8 cellular contexts compared by ENCODE assay signal in the genomic region with DNA sequence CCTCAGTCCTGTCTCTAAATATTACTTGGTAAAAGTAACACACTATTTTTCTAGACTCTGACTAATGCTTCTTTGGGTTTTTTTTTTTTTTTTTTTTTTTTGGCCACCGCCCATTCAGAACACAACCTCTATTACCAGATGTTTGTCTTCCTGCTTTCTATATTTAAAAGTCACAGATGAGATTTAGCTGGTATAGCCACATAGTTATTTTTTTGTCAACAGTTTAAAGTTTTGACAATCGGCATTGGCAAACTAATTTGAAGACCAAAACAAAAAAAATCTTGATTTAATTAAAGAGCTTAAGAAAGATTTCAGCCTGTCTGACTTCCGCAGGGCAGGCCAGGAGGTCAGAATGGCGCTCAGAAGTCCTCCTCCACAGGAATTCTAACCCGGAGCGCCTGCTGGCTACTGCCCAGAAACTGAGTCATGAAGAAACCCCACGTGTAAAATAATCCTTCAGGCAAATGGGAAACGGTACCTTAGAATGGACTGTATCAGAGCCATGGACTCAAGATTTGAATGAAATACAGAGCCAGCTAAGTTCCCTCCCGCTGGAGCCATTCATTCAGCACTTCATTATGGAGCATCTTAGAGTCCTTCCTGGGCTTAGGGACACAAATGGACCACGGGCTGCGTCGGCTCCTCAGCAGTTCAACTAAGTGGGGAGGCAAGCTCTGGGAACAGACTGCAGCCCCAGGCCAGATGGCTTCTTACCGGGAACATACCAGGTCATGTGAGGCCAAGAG. TPM values are rescaled to one million over a fixed set of nuclear protein-coding genes. Genes with fewer than 3 reads are reported as not detected.
DNase-seq lines count a peak whose midpoint lies in the region; ATAC-seq and TF ChIP-seq lines count a peak whose summit lies in the region.

No MANE protein-coding gene starts in this region.

- no peaks in the 10 kb centered on the region for H3K9me3 ChIP-seq in IMR-90 (ENCODE audit: control insufficient read depth, insufficient read depth, low read length)
- H3K9me3 ChIP-seq in testis: no peaks in the 10 kb centered on the region

- peak overlapping the region; percentile 79 for H2AFZ ChIP-seq in IMR-90 (replicated peaks; ENCODE audit: low read length, poor library complexity)

- peak overlapping the region; percentile 79 to 90; a peak in 3 of 4 replicates for H4K8ac ChIP-seq in IMR-90 (ENCODE audit: low read depth in 2 of 2, low read length in 2 of 2)

- H3K4me1 ChIP-seq in IMR-90 (ENCODE audit: control insufficient read depth, insufficient read depth, low read length) (peaks cover 24% of the 10 kb centered on the region), testis (peaks cover 24% of the 10 kb centered on the region)

- H3K18ac ChIP-seq in IMR-90 (ENCODE audit: low read depth, low read length): peak overlapping the region; percentile 62

- POLR2A ChIA-PET in IMR-90 (lab: Charles Lee; ENCODE audit: unreplicated experiment): no interaction called here

- H3K4ac ChIP-seq in IMR-90 (ENCODE audit: low read depth, low read length): peak overlapping the region; percentile 79

- peak overlapping the region; percentile 81 for H3K56ac ChIP-seq in IMR-90 (ENCODE audit: extremely low read depth, insufficient read depth, low read length)

- no peak overlapping the region for H3K4me3 ChIP-seq in IMR-90 (ENCODE audit: insufficient read depth, low read depth, low read length)
- no peak overlapping the region for H3K4me3 ChIP-seq in testis

- peak overlapping the region; percentile 92 for H2BK120ac ChIP-seq in IMR-90 (ENCODE audit: low read depth, low read length)

- ATAC-seq in IMR-90 (ENCODE audit: low read depth) (peak; percentile 89), HG02571 (IDR thresholded peaks at IDR 0.05; ENCODE audit: unreplicated experiment) (no peak), GM18505 (IDR thresholded peaks at IDR 0.05; ENCODE audit: unreplicated experiment) (no peak)

- DNase-seq in IMR-90 (peak; percentile 96), T47D (ENCODE audit: low read depth in 1 of 2, low spot score in 1 of 2) (peak; percentile 27 to 54), testis (peak; percentile 84), NCI-H2029 treated with DMSO at 0.1 percent for 48 hours (lab: John Stamatoyannopoulos, UW) (no peak), iPS-NIHi7 (ENCODE audit: extremely low spot score) (no peak)

- no peak for TF ChIP-seq RAD21 in IMR-90 (IDR thresholded peaks at IDR 0.05; ENCODE audit: low read length)

- BruUV-seq in IMR-90 (replicated peaks; lab: Mats Ljungman, UMichigan): no TSS peak

- no peaks in the 10 kb centered on the region for H4K20me1 ChIP-seq in IMR-90 (ENCODE audit: insufficient read depth, low read length)

- dilution Hi-C loops in IMR-90 (cut with HindIII; ENCODE audit: low sequenced_read_pairs, unreplicated experiment): no loop called here

- peak overlapping the region; percentile 81; the same call in 2 of the 3 replicates for H2BK15ac ChIP-seq in IMR-90 (ENCODE audit: low read depth, low read length)

- H2BK20ac ChIP-seq in IMR-90 (ENCODE audit: low read depth, low read length): peak overlapping the region; percentile 82

- H3K27ac ChIP-seq in IMR-90 (ENCODE audit: insufficient read depth, low read length): peak overlapping the region; percentile 93
- H3K27ac ChIP-seq in layer of hippocampus (ENCODE audit: low read depth, low read length): peak overlapping the region; percentile 54
- H3K27ac ChIP-seq in testis: peak overlapping the region; percentile 37 to 77

- CTCF ChIA-PET in IMR-90 (lab: Yijun Ruan, JAX): no interaction called here

- peaks cover 17% of the 10 kb centered on the region for H3K9me1 ChIP-seq in IMR-90 (ENCODE audit: insufficient read depth, low read length)

- H4K91ac ChIP-seq in IMR-90 (ENCODE audit: insufficient read depth, low read depth, low read length): peak overlapping the region; percentile 90

- no peaks in the 10 kb centered on the region for H3K27me3 ChIP-seq in IMR-90 (ENCODE audit: control insufficient read depth, insufficient read depth, low read length)
- H3K27me3 ChIP-seq in layer of hippocampus (ENCODE audit: control insufficient read depth, insufficient read depth, low read length): no peaks in the 10 kb centered on the region
- H3K27me3 ChIP-seq in testis: no peaks in the 10 kb centered on the region

- H3K23ac ChIP-seq in IMR-90 (ENCODE audit: low read depth, low read length): peak overlapping the region; percentile 60

- intact Hi-C loops in IMR-90 (cut with micrococcal nuclease): loop anchor here (1.0 kb wide), 1 partner anchor 26 kb away; no protein-coding TSS in a partner anchor
- intact Hi-C loops in testis (cut with DNase I; ENCODE audit: low total_unique reads): no loop called here

- 0% methylated on average over 4 of the region's 13 CpGs; no CpG with 5 or more reads in 1 of the 2 experiments for WGBS in IMR-90 (ENCODE audit: extremely low coverage in 2 of 2, insufficient read length in 1 of 2), 2 experiments
- WGBS in testis, 2 donors: 41 to 42% methylated on average over 13 of the region's 13 CpGs

- peak overlapping the region; percentile 53 for H3K9ac ChIP-seq in IMR-90 (ENCODE audit: low read depth, low read length)

- H2BK5ac ChIP-seq in IMR-90 (ENCODE audit: low read depth, low read length, poor library complexity, severe bottlenecking): peak overlapping the region; percentile 65

- 0 out of 4 replicates have a peak, but pooled peaks cover 2 to 4% of the 10 kb centered on the region in 2 experiments for H3K79me1 ChIP-seq in IMR-90 (ENCODE audit: low read depth in 1 of 2, low read length in 2 of 2)

- peak overlapping the region; percentile 78 for H3K14ac ChIP-seq in IMR-90 (replicated peaks; ENCODE audit: low read depth, low read length)

- H2AK9ac ChIP-seq in IMR-90 (replicated peaks; ENCODE audit: low read depth, low read length, poor library complexity): peak overlapping the region; percentile 73

- in situ Hi-C loops in IMR-90 (cut with MboI; ENCODE audit: low sequenced_read_pairs): no loop called here
- in situ Hi-C loops in T47D (cut with HindIII; ENCODE audit: low pct_unique_long_range_greater_than_20kb, low sequenced_read_pairs): no loop called here

- H3K36me3 ChIP-seq in IMR-90 (ENCODE audit: control insufficient read depth, insufficient read depth, low read length): no peaks in the 10 kb centered on the region
- no peaks in the 10 kb centered on the region for H3K36me3 ChIP-seq in testis (ENCODE audit: low read depth, missing control alignments)

- no peak; the same call in 1 of the 2 replicates for TF ChIP-seq POLR2A in IMR-90 (IDR thresholded peaks at IDR 0.05; ENCODE audit: low read depth, low read length)
- no peak for TF ChIP-seq POLR2A in testis (IDR thresholded peaks at IDR 0.05)
- TF ChIP-seq POLR2A in GM18505 (IDR thresholded peaks at IDR 0.05; ENCODE audit: borderline replicate concordance, extremely low read depth, insufficient read depth, insufficient read length): no peak

- peak overlapping the region; percentile 84 for H3K4me2 ChIP-seq in IMR-90 (ENCODE audit: low read depth, low read length)

- TF ChIP-seq CTCF in IMR-90 (conservative IDR thresholded peaks at IDR 0.05; ENCODE audit: low read depth, low read length): no peak
- no peak for TF ChIP-seq CTCF in testis (IDR thresholded peaks at IDR 0.05)

- H4K5ac ChIP-seq in IMR-90 (ENCODE audit: low read depth, low read length): peak overlapping the region; percentile 48

- peak overlapping the region; percentile 86 for H2AK5ac ChIP-seq in IMR-90 (ENCODE audit: low read depth, low read length)

TF ChIP-seq in IMR-90, 13 proteins besides CTCF, POLR2A, EP300 and RAD21:
- TF ChIP-seq, protein P1, sequence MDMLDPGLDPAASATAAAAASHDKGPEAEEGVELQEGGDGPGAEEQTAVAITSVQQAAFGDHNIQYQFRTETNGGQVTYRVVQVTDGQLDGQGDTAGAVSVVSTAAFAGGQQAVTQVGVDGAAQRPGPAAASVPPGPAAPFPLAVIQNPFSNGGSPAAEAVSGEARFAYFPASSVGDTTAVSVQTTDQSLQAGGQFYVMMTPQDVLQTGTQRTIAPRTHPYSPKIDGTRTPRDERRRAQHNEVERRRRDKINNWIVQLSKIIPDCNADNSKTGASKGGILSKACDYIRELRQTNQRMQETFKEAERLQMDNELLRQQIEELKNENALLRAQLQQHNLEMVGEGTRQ (IDR thresholded peaks at IDR 0.05; ENCODE audit: low read depth, low read length): 0 out of 2 replicates have a peak, but pooled peaks have one; percentile 20
- TF ChIP-seq MXI1 (IDR thresholded peaks at IDR 0.05; ENCODE audit: borderline replicate concordance, low read depth, low read length) (peak; percentile 59; the same call in 1 of the 2 replicates), SMC3 (IDR thresholded peaks at IDR 0.05; ENCODE audit: low read depth, low read length) (no peak)

RNA-seq across cellular contexts. Expression of a gene that starts 55.6 kb away (rescaled TPM):
- total RNA-seq in IMR-90 (2012; rRNA removed) (6.1 TPM in 2 replicates), testis (10 to 100 TPM; 32.3 to 35.0 TPM)
- polyA plus RNA-seq in IMR-90 (2012; rRNA removed) (3.3 and 3.9 TPM in 2 replicates), testis (ENCODE audit: insufficient read depth, low read depth, low replicate concordance) (18.3 TPM)
- polyA plus RNA-seq in IMR-90 (2012; cell fraction: cytosol; rRNA removed): 1.2 and 1.4 TPM in 2 replicates
- 4.2 and 16.8 TPM in 2 replicates for polyA plus RNA-seq in IMR-90 (2012; cell fraction: nucleus; rRNA removed; ENCODE audit: low replicate concordance)

Comparison
In these comparisons a context has a peak if more than half of its experiments do, and no peak if none do; other contexts are left out.
1. DNase-seq: peak in IMR-90 (single experiment), T47D (2 of 2) and testis (single experiment); none in NCI-H2029 treated with DMSO at 0.1 percent for 48 hours (single experiment) and iPS-NIHi7 (single experiment).
2. Peak in every context shown above with its lines, with median percentiles within 50 percentile points of each other: H3K27ac ChIP-seq.